ENCODE assay signal across 32 cellular contexts in genomic region chr20:20174089-20174835, GRCh38.
DNase-seq lines count a peak whose midpoint lies in the region; ATAC-seq, FAIRE-seq and TF ChIP-seq lines count a peak whose summit lies in the region.
"Had no signal": no experiment of that assay in that cellular context is flagged by ENCODE, and none has a peak within 500 bp of the region (broad histone marks: within the 10 kb centered on the region; RNA-seq: fewer than 3 reads in every experiment).

No MANE protein-coding gene starts in this region.

- TF ChIP-seq RAD21 in A549 (conservative IDR thresholded peaks at IDR 0.05 in 1 of 2, IDR thresholded peaks at IDR 0.05 in 1 of 2), result no peak

- no peak for FAIRE-seq in A549 (lab: Jason Lieb, UNC)
- FAIRE-seq: endometrium had no signal

- DNase-seq in A549 (ENCODE audit: low read depth in 1 of 2, low spot score in 1 of 2) (no peak), BE2C (no peak), LNCaP clone FGC (ENCODE audit: low read depth) (no peak), WERI-Rb-1 (no peak)
- DNase-seq: activated CD4-positive, alpha-beta T cell treated with anti-CD3 and anti-CD28 coated beads, Interleukin-2, amount 10 ng/mL, durations not matched to agents 7 days and 5 days; activated effector memory CD4-positive, alpha-beta T cell treated with anti-CD3 and anti-CD28 coated beads, Interleukin-2, amount 50 U/mL, for 16 hours; activated T-cell treated with anti-CD3 and anti-CD28 coated beads, Interleukin-2, amount 50 U/mL, for 1 hour; DND-41; esophagus squamous epithelium; foreskin keratinocyte; GM23248; heart right ventricle; kidney glomerular epithelial cell; mammary epithelial cell; NCI-H1105; NCI-H2029; NCI-H226; NCI-H526 treated with DMSO at 0.1 percent for 48 hours; retina; RPMI8226; stimulated activated naive CD4-positive, alpha-beta T cell treated with Interleukin-2 at 50 U/mL for 16 hours; T1000 had no signal

- WGBS in A549 (ENCODE audit: missing lambda C conversion rate), result 32% methylated on average over 10 of the region's 10 CpGs

- CTCF ChIA-PET in A549 (lab: Yijun Ruan, JAX), result interaction anchor here (1.2 kb wide), 1 partner anchor 9 kb away, joined by 3 read pairs; no protein-coding TSS in a partner anchor

- H3K4me1 ChIP-seq in A549, result no peaks in the 10 kb centered on the region
- H3K4me1 ChIP-seq in BE2C, result peaks cover 5% of the 10 kb centered on the region
- H3K4me1 ChIP-seq: esophagus squamous epithelium, foreskin keratinocyte, heart right ventricle, SJSA1, suprapubic skin, upper lobe of left lung had no signal

- H3K27ac ChIP-seq in A549, result no peak overlapping the region
- no peak overlapping the region for H3K27ac ChIP-seq in WERI-Rb-1
- H3K27ac ChIP-seq: esophagus squamous epithelium, foreskin keratinocyte, GM23248, heart right ventricle, SJSA1, suprapubic skin, upper lobe of left lung had no signal

- no peak for TF ChIP-seq POLR2A in A549 (IDR thresholded peaks at IDR 0.05; ENCODE audit: low read length)

- H3K4me2 ChIP-seq in A549, result no peak overlapping the region
- H3K4me2 ChIP-seq: smooth muscle cell had no signal

- no peak overlapping the region for H3K4me3 ChIP-seq in A549
- no peak overlapping the region for H3K4me3 ChIP-seq in BE2C (ENCODE audit: low read depth, low read length)
- no peak overlapping the region for H3K4me3 ChIP-seq in LNCaP clone FGC (ENCODE audit: low read depth, low read length)
- no peak overlapping the region for H3K4me3 ChIP-seq in WERI-Rb-1 (ENCODE audit: low read depth, low read length)
- H3K4me3 ChIP-seq: esophagus squamous epithelium, GM23248, heart right ventricle, SJSA1, smooth muscle cell, suprapubic skin, upper lobe of left lung had no signal

- no peaks in the 10 kb centered on the region for H3K27me3 ChIP-seq in BE2C
- H3K27me3 ChIP-seq in WERI-Rb-1 (ENCODE audit: insufficient read depth, low read depth, severe bottlenecking), result no peaks in the 10 kb centered on the region
- H3K27me3 ChIP-seq: esophagus squamous epithelium, foreskin keratinocyte, heart right ventricle, suprapubic skin, upper lobe of left lung had no signal

- no peak for TF ChIP-seq EP300 in A549 (IDR thresholded peaks at IDR 0.05)

- H3K36me3 ChIP-seq in BE2C (no peaks in the 10 kb centered on the region), WERI-Rb-1 (no peaks in the 10 kb centered on the region)
- H3K36me3 ChIP-seq: esophagus squamous epithelium, SJSA1, suprapubic skin, upper lobe of left lung had no signal

- POLR2A ChIA-PET in A549 (lab: Yijun Ruan, JAX), result no interaction called here

- H3K9me3 ChIP-seq in A549 (peaks cover 10% of the 10 kb centered on the region; the same call in 2 of the 3 replicates), BE2C (peaks cover 6% of the 10 kb centered on the region), WERI-Rb-1 (ENCODE audit: severe bottlenecking) (no peaks in the 10 kb centered on the region)
- H3K9me3 ChIP-seq: esophagus squamous epithelium, SJSA1, suprapubic skin, upper lobe of left lung had no signal

- no peak for TF ChIP-seq CTCF in A549 (IDR thresholded peaks at IDR 0.05)
- TF ChIP-seq CTCF in BE2C (IDR thresholded peaks at IDR 0.05; ENCODE audit: low read depth, low read length), result peak; percentile 23; the same call in 1 of the 2 replicates
- peak; percentile 40 for TF ChIP-seq CTCF in LNCaP clone FGC (IDR thresholded peaks at IDR 0.05; ENCODE audit: control insufficient read depth, extremely low read depth, insufficient read depth)
- peak; percentile 12; the same call in 1 of the 2 replicates for TF ChIP-seq CTCF in WERI-Rb-1 (IDR thresholded peaks at IDR 0.05; ENCODE audit: low read depth, low read length)

- ATAC-seq in A549 (peak; percentile 39 to 50; a peak in 2 of 6 replicates), HG03045 (IDR thresholded peaks at IDR 0.05; ENCODE audit: unreplicated experiment) (no peak), GM18502 (IDR thresholded peaks at IDR 0.05; ENCODE audit: poor library complexity, unreplicated experiment) (no peak), HG03432 (IDR thresholded peaks at IDR 0.05; ENCODE audit: unreplicated experiment) (no peak), HG02870 (IDR thresholded peaks at IDR 0.05; ENCODE audit: unreplicated experiment) (no peak)
- ATAC-seq: foreskin keratinocyte; natural killer cell treated with Interleukin-12 subunit alpha and Interleukin-12 subunit beta and Interleukin-15 and Interleukin-18, amount 100 ng/mL, for 72 hours had no signal

TF ChIP-seq in A549, 52 proteins besides CTCF, POLR2A, EP300 and RAD21:
- TF ChIP-seq, protein P1, sequence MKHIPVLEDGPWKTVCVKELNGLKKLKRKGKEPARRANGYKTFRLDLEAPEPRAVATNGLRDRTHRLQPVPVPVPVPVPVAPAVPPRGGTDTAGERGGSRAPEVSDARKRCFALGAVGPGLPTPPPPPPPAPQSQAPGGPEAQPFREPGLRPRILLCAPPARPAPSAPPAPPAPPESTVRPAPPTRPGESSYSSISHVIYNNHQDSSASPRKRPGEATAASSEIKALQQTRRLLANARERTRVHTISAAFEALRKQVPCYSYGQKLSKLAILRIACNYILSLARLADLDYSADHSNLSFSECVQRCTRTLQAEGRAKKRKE (CRISPR knock-in tag; IDR thresholded peaks at IDR 0.05; ENCODE audit: low read depth), result no peak
- TF ChIP-seq ESRRA (IDR thresholded peaks at IDR 0.05; ENCODE audit: borderline replicate concordance, low read length) (no peak), CHD2 (IDR thresholded peaks at IDR 0.05; ENCODE audit: low read length, partially characterized antibody) (no peak), SREBF2 (IDR thresholded peaks at IDR 0.05) (no peak), MYC (IDR thresholded peaks at IDR 0.05; ENCODE audit: borderline replicate concordance, low read length) (no peak), KDM5A (IDR thresholded peaks at IDR 0.05) (no peak), HOXB13 (CRISPR knock-in tag; IDR thresholded peaks at IDR 0.05; ENCODE audit: low read depth) (no peak), RFX5 (IDR thresholded peaks at IDR 0.05) (no peak), EHMT2 (IDR thresholded peaks at IDR 0.05; ENCODE audit: low read depth) (no peak), ZFP36 (IDR thresholded peaks at IDR 0.05; ENCODE audit: borderline replicate concordance, partially characterized antibody) (no peak), NR3C1 (IDR thresholded peaks at IDR 0.05) (no peak), ZNF302 (CRISPR knock-in tag; IDR thresholded peaks at IDR 0.05) (no peak), ZSCAN20 (CRISPR knock-in tag; IDR thresholded peaks at IDR 0.05) (no peak), NPAS2 (CRISPR knock-in tag; IDR thresholded peaks at IDR 0.05; ENCODE audit: borderline replicate concordance) (no peak), MAFK (IDR thresholded peaks at IDR 0.05; ENCODE audit: partially characterized antibody) (no peak), HDAC2 (IDR thresholded peaks at IDR 0.05) (no peak), HES2 (IDR thresholded peaks at IDR 0.05) (no peak), TP53 (CRISPR knock-in tag; IDR thresholded peaks at IDR 0.05) (no peak)
- TF ChIP-seq, protein P2, sequence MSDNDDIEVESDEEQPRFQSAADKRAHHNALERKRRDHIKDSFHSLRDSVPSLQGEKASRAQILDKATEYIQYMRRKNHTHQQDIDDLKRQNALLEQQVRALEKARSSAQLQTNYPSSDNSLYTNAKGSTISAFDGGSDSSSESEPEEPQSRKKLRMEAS (IDR thresholded peaks at IDR 0.05), result no peak

Comparison
In these comparisons a context has a peak if more than half of its experiments do, and no peak if none do; other contexts are left out.
1. ATAC-seq: peak in A549 (2 of 2); none in HG03045 (single experiment), GM18502 (single experiment), HG03432 (single experiment) and HG02870 (single experiment).